18 cellular contexts compared by ENCODE assay signal in genomic region chr3:170701696-170702678, GRCh38.
DNase-seq lines count a peak whose midpoint lies in the region; ATAC-seq, FAIRE-seq and TF ChIP-seq lines count a peak whose summit lies in the region.
"Had no signal": no experiment of that assay in that cellular context is flagged by ENCODE, and none has a peak within 500 bp of the region (broad histone marks: within the 10 kb centered on the region; RNA-seq: fewer than 3 reads in every experiment).

No MANE protein-coding gene starts in this region.

- H2AFZ ChIP-seq in smooth muscle cell (ENCODE audit: low read depth), result no peak overlapping the region

- no peaks in the 10 kb centered on the region for H3K27me3 ChIP-seq in SJCRH30
- H3K27me3 ChIP-seq in smooth muscle cell (ENCODE audit: low read depth), result no peaks in the 10 kb centered on the region
- H3K27me3 ChIP-seq: breast epithelium, gastroesophageal sphincter, MG63, spleen had no signal

- DNase-seq in SJCRH30, result peak; percentile 43 to 77
- DNase-seq in fibroblast of mammary gland (ENCODE audit: low read depth), result peak; percentile 30
- no peak for DNase-seq in smooth muscle cell (lab: John Stamatoyannopoulos, UW; ENCODE audit: unreplicated experiment)
- DNase-seq in GM12891 (ENCODE audit: insufficient read length, low spot score), result no peak
- no peak for DNase-seq in stimulated activated naive CD4-positive, alpha-beta T cell treated with Interleukin-2 at 50 U/mL for 16 hours (lab: John Stamatoyannopoulos, UW)
- DNase-seq in activated CD4-positive, alpha-beta T cell treated with anti-CD3 and anti-CD28 coated beads for 1 hour, result no peak
- DNase-seq in NK-92 (lab: John Stamatoyannopoulos, UW; ENCODE audit: unreplicated experiment), result no peak
- DNase-seq: DND-41, H7, left cardiac atrium, MG63, NCI-H1436 treated with DMSO at 0.1 percent for 48 hours, NCI-H2171 treated with DMSO at 0.1 percent for 48 hours, spleen had no signal

- H3K4me3 ChIP-seq in SJCRH30 (no peak overlapping the region), fibroblast of mammary gland (ENCODE audit: control insufficient read depth, low read depth, low read length) (no peak overlapping the region), smooth muscle cell (no peak overlapping the region)
- H3K4me3 ChIP-seq: breast epithelium, gastroesophageal sphincter, MG63, spleen had no signal

- no peak for TF ChIP-seq CTCF in fibroblast of mammary gland (conservative IDR thresholded peaks at IDR 0.05; ENCODE audit: control insufficient read depth, insufficient read depth, low read depth, low read length)
- no peak for TF ChIP-seq CTCF in smooth muscle cell (IDR thresholded peaks at IDR 0.05; ENCODE audit: borderline replicate concordance, insufficient read depth, poor library complexity, severe bottlenecking)

- no peak overlapping the region for H3K9ac ChIP-seq in smooth muscle cell (ENCODE audit: low read depth)

- no peaks in the 10 kb centered on the region for H4K20me1 ChIP-seq in smooth muscle cell (ENCODE audit: low read depth)

- H3K4me1 ChIP-seq in SJCRH30, result peaks cover 18% of the 10 kb centered on the region
- peaks cover 8% of the 10 kb centered on the region for H3K4me1 ChIP-seq in smooth muscle cell (ENCODE audit: low read depth)
- H3K4me1 ChIP-seq: breast epithelium, gastroesophageal sphincter, spleen had no signal

- no peaks in the 10 kb centered on the region for H3K36me3 ChIP-seq in SJCRH30
- H3K36me3 ChIP-seq in smooth muscle cell (ENCODE audit: low read depth), result no peaks in the 10 kb centered on the region
- H3K36me3 ChIP-seq: breast epithelium, gastroesophageal sphincter, spleen had no signal

- H3K79me2 ChIP-seq in smooth muscle cell (ENCODE audit: low read depth), result no peaks in the 10 kb centered on the region

- 86% methylated on average over 4 of the region's 4 CpGs for WGBS in smooth muscle cell (ENCODE audit: low lambda C conversion rate)

- no peak for TF ChIP-seq POLR2A in GM12891 (IDR thresholded peaks at IDR 0.05; ENCODE audit: low read depth, low read length)

- FAIRE-seq in GM12891 (lab: Jason Lieb, UNC), result no peak

- no peaks in the 10 kb centered on the region for H3K9me3 ChIP-seq in SJCRH30 (replicated peaks)
- no peaks in the 10 kb centered on the region for H3K9me3 ChIP-seq in smooth muscle cell (replicated peaks; ENCODE audit: low read depth)
- H3K9me3 ChIP-seq: breast epithelium, gastroesophageal sphincter, spleen had no signal

- ATAC-seq in GM21423 (IDR thresholded peaks at IDR 0.05; ENCODE audit: unreplicated experiment), result peak; percentile 48
- ATAC-seq: gastroesophageal sphincter, Panc1 had no signal

- H3K27ac ChIP-seq in SJCRH30 (peak overlapping the region; percentile 9; the same call in 1 of the 2 replicates), smooth muscle cell (ENCODE audit: low read depth) (peak overlapping the region; percentile 43)
- H3K27ac ChIP-seq: breast epithelium, gastroesophageal sphincter, spleen had no signal

- H3K4me2 ChIP-seq in smooth muscle cell, result no peak overlapping the region

- H3F3A ChIP-seq in smooth muscle cell (ENCODE audit: low read depth), result peaks cover 6% of the 10 kb centered on the region

TF ChIP-seq in GM12891, 5 proteins besides CTCF, POLR2A, EP300 and RAD21:
- TF ChIP-seq POLR2AphosphoS5 (IDR thresholded peaks at IDR 0.05; ENCODE audit: low read depth, low read length) (no peak), SPI1 (IDR thresholded peaks at IDR 0.05; ENCODE audit: low read depth, low read length) (no peak), TAF1 (IDR thresholded peaks at IDR 0.05; ENCODE audit: low read depth, low read length) (no peak), POU2F2 (IDR thresholded peaks at IDR 0.05; ENCODE audit: low read depth, low read length) (no peak), PAX5 (IDR thresholded peaks at IDR 0.05; ENCODE audit: insufficient read depth, low read length, severe bottlenecking) (no peak)

Comparison
In these comparisons a context has a peak if more than half of its experiments do, and no peak if none do; other contexts are left out.
1. DNase-seq: peak in SJCRH30 (2 of 2) and fibroblast of mammary gland (single experiment); none in smooth muscle cell (single experiment), GM12891 (single experiment), stimulated activated naive CD4-positive, alpha-beta T cell treated with Interleukin-2 at 50 U/mL for 16 hours (single experiment), activated CD4-positive, alpha-beta T cell treated with anti-CD3 and anti-CD28 coated beads for 1 hour (single experiment) and NK-92 (single experiment).